12 cellular contexts compared by ENCODE assay signal in the genomic region with DNA sequence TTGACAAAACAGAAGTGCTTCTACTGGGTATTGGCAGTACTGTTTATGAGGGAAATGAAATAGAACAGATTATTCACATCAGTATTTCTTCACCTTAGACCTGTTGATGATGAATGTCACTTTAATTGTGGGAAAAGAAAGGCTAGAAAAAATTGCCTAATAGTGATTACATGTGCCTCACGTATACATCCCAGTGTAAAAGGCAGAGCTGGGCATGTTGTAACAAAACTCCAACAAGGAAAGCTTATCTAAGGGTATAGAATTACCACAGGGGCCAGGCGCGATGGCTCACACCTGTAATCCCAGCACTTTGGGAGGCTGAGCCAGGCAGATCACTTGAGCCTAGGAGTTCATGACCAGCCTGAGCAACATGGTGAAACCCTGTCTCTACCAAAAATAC.
"Had no signal": no experiment of that assay in that cellular context is flagged by ENCODE, and none has a peak within 500 bp of the region (broad histone marks: within the 10 kb centered on the region; RNA-seq: fewer than 3 reads in every experiment).

No MANE protein-coding gene starts in this region.

- H3K9me3 Mint-ChIP-seq: activated naive CD8-positive, alpha-beta T cell treated with anti-CD3 and anti-CD28 coated beads for 36 hours; activated T-helper 1 cell treated with anti-CD3 and anti-CD28 coated beads, Interleukin-12 subunit alpha, Interleukin-12 subunit beta, Interleukin-2, Interleukin-4 antibody, amounts not matched to agents 30 ng/mL and 10 ng/mL and 1 ng/mL, durations not matched to agents 14 hours and 24 hours and 36 hours had no signal

- H3K36me3 ChIP-seq: ovary had no signal

- H3K27ac ChIP-seq: body of pancreas, ovary, transverse colon, vagina had no signal

- H3K4me3 ChIP-seq: body of pancreas, ovary, transverse colon, vagina had no signal

- H3K27me3 ChIP-seq: body of pancreas, ovary, transverse colon, vagina had no signal

- H3K27ac Mint-ChIP-seq: activated naive CD8-positive, alpha-beta T cell treated with anti-CD3 and anti-CD28 coated beads for 36 hours; activated T-helper 1 cell treated with anti-CD3 and anti-CD28 coated beads, Interleukin-12 subunit alpha, Interleukin-12 subunit beta, Interleukin-2, Interleukin-4 antibody, amounts not matched to agents 30 ng/mL and 10 ng/mL and 1 ng/mL, durations not matched to agents 14 hours and 24 hours and 36 hours had no signal

- H3K4me3 Mint-ChIP-seq: activated naive CD8-positive, alpha-beta T cell treated with anti-CD3 and anti-CD28 coated beads for 36 hours; activated T-helper 1 cell treated with anti-CD3 and anti-CD28 coated beads, Interleukin-12 subunit alpha, Interleukin-12 subunit beta, Interleukin-2, Interleukin-4 antibody, amounts not matched to agents 30 ng/mL and 10 ng/mL and 1 ng/mL, durations not matched to agents 14 hours and 24 hours and 36 hours had no signal

- H3K27me3 Mint-ChIP-seq: activated naive CD8-positive, alpha-beta T cell treated with anti-CD3 and anti-CD28 coated beads for 36 hours had no signal

- ATAC-seq: activated CD4-positive, CD25-positive, alpha-beta regulatory T cell treated with anti-CD3 and anti-CD28 coated beads, Interleukin-2, amount 50 U/mL, for 24 hours; body of pancreas; sciatic nerve; stimulated activated naive CD8-positive, alpha-beta T cell treated with anti-CD3 and anti-CD28 coated beads, Interleukin-15, Interleukin-2, amounts not matched to agents 100 U/mL and 50 U/mL, for 24 hours had no signal

- DNase-seq: activated CD4-positive, alpha-beta T cell treated with anti-CD3 and anti-CD28 coated beads, Interleukin-2, amount 50 U/mL, for 1 hour; activated naive CD8-positive, alpha-beta T cell treated with anti-CD3 and anti-CD28 coated beads for 36 hours; amygdala; body of pancreas; effector CD8-positive, alpha-beta T cell; ovary; stimulated activated naive CD8-positive, alpha-beta T cell treated with anti-CD3 and anti-CD28 coated beads, Interleukin-15, Interleukin-2, amounts not matched to agents 100 U/mL and 50 U/mL, for 24 hours; transverse colon had no signal

- H3K9me3 ChIP-seq: body of pancreas, ovary, transverse colon, vagina had no signal
